ENCODE assay signal across 20 cellular contexts in the genomic region with DNA sequence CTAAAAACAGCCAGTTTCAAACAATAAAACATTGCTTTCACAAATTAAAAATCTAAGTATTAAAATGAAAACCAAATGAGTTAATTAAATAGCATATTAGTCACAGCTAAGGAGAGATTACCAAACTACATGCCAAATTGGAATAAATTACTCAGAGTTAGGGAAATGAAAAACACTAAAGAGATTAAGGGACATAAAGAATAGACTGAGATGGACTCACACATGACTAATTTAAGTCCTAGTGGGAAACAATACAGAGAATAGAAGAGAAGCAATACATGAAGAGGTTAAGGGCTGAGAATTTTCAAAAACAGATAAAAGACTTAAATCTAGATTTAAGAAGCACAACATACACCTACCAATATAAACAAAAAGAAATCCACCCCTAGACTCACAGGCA.
DNase-seq lines count a peak whose midpoint lies in the region; ATAC-seq and TF ChIP-seq lines count a peak whose summit lies in the region.
"Had no signal": no experiment of that assay in that cellular context is flagged by ENCODE, and none has a peak within 500 bp of the region (broad histone marks: within the 10 kb centered on the region; RNA-seq: fewer than 3 reads in every experiment).

No MANE protein-coding gene starts in this region.

- CTCF ChIA-PET in activated CD8-positive, alpha-beta T cell treated with anti-CD3 and anti-CD28 coated beads for 36 hours (lab: Charles Lee) = no interaction called here
- CTCF ChIA-PET in activated CD8-positive, alpha-beta T cell treated with anti-CD3 and anti-CD28 coated beads, Interleukin-2, amount 10 ng/mL, durations not matched to agents 7 days and 5 days (lab: Charles Lee) = interaction anchor here (0.9 kb wide), 1 partner anchor 16 kb away, joined by 3 read pairs; no protein-coding TSS in a partner anchor

- TF ChIP-seq CTCF in activated CD8-positive, alpha-beta T cell treated with anti-CD3 and anti-CD28 coated beads for 36 hours (IDR thresholded peaks at IDR 0.05) = no peak

- H3K27me3 ChIP-seq in right cardiac atrium (ENCODE audit: control insufficient read depth, insufficient read depth) = no peaks in the 10 kb centered on the region

- peaks cover 2% of the 10 kb centered on the region for H3K4me1 ChIP-seq in right cardiac atrium (ENCODE audit: control insufficient read depth, insufficient read depth, low read length)

- no peaks in the 10 kb centered on the region for H3K27me3 Mint-ChIP-seq in activated CD8-positive, alpha-beta T cell treated with anti-CD3 and anti-CD28 coated beads for 36 hours
- H3K27me3 Mint-ChIP-seq in activated CD8-positive, alpha-beta T cell treated with anti-CD3 and anti-CD28 coated beads, Interleukin-2, amount 10 ng/mL, durations not matched to agents 7 days and 5 days (ENCODE audit: low read depth) = no peaks in the 10 kb centered on the region
- H3K27me3 Mint-ChIP-seq in activated naive CD8-positive, alpha-beta T cell treated with anti-CD3 and anti-CD28 coated beads, Interleukin-2, amount 50 U/mL, for 24 hours = no peaks in the 10 kb centered on the region

- H3K4me3 Mint-ChIP-seq in activated CD8-positive, alpha-beta T cell treated with anti-CD3 and anti-CD28 coated beads for 36 hours = no peak overlapping the region
- no peak overlapping the region for H3K4me3 Mint-ChIP-seq in activated CD8-positive, alpha-beta T cell treated with anti-CD3 and anti-CD28 coated beads, Interleukin-2, amount 10 ng/mL, durations not matched to agents 7 days and 5 days
- H3K4me3 Mint-ChIP-seq in activated naive CD8-positive, alpha-beta T cell treated with anti-CD3 and anti-CD28 coated beads, Interleukin-2, amount 50 U/mL, for 24 hours = no peak overlapping the region
- peak overlapping the region; percentile 3 for H3K4me3 Mint-ChIP-seq in stimulated activated effector memory CD8-positive, alpha-beta T cell treated with anti-CD3 and anti-CD28 coated beads, Interleukin-12 subunit alpha, Interleukin-12 subunit beta, amount 100 ng/mL, for 72 hours
- H3K4me3 Mint-ChIP-seq: CD14-positive monocyte, HFFc6 had no signal

- intact Hi-C loops in activated CD8-positive, alpha-beta T cell treated with anti-CD3 and anti-CD28 coated beads for 36 hours (cut with micrococcal nuclease) = no loop called here
- intact Hi-C loops in right cardiac atrium (cut with DNase I) = no loop called here

- no peaks in the 10 kb centered on the region for H3K9me3 Mint-ChIP-seq in activated CD8-positive, alpha-beta T cell treated with anti-CD3 and anti-CD28 coated beads for 36 hours
- H3K9me3 Mint-ChIP-seq in activated CD8-positive, alpha-beta T cell treated with anti-CD3 and anti-CD28 coated beads, Interleukin-2, amount 10 ng/mL, durations not matched to agents 7 days and 5 days (ENCODE audit: insufficient read depth) = no peaks in the 10 kb centered on the region
- no peaks in the 10 kb centered on the region for H3K9me3 Mint-ChIP-seq in activated naive CD8-positive, alpha-beta T cell treated with anti-CD3 and anti-CD28 coated beads, Interleukin-2, amount 50 U/mL, for 24 hours
- no peaks in the 10 kb centered on the region for H3K9me3 Mint-ChIP-seq in stimulated activated effector memory CD8-positive, alpha-beta T cell treated with anti-CD3 and anti-CD28 coated beads, Interleukin-12 subunit alpha, Interleukin-12 subunit beta, amount 100 ng/mL, for 72 hours
- H3K9me3 Mint-ChIP-seq: HFFc6 had no signal

- no peaks in the 10 kb centered on the region for H3K36me3 Mint-ChIP-seq in activated CD8-positive, alpha-beta T cell treated with anti-CD3 and anti-CD28 coated beads for 36 hours (ENCODE audit: low read depth)
- H3K36me3 Mint-ChIP-seq in activated CD8-positive, alpha-beta T cell treated with anti-CD3 and anti-CD28 coated beads, Interleukin-2, amount 10 ng/mL, durations not matched to agents 7 days and 5 days (ENCODE audit: low read depth) = peaks cover 10% of the 10 kb centered on the region
- H3K36me3 Mint-ChIP-seq in activated naive CD8-positive, alpha-beta T cell treated with anti-CD3 and anti-CD28 coated beads, Interleukin-2, amount 50 U/mL, for 24 hours (ENCODE audit: low read depth) = peaks cover 6% of the 10 kb centered on the region
- H3K36me3 Mint-ChIP-seq in stimulated activated effector memory CD8-positive, alpha-beta T cell treated with anti-CD3 and anti-CD28 coated beads, Interleukin-12 subunit alpha, Interleukin-12 subunit beta, amount 100 ng/mL, for 72 hours = no peaks in the 10 kb centered on the region

- H3K27ac ChIP-seq in right cardiac atrium (ENCODE audit: low read length) = no peak overlapping the region
- H3K27ac ChIP-seq: KMS-11 had no signal

- POLR2A ChIA-PET in activated CD8-positive, alpha-beta T cell treated with anti-CD3 and anti-CD28 coated beads for 36 hours (lab: Charles Lee) = interaction anchor here (1.1 kb wide), 1 partner anchor 19 kb away, joined by 6 read pairs; no protein-coding TSS in a partner anchor
- POLR2A ChIA-PET in activated CD8-positive, alpha-beta T cell treated with anti-CD3 and anti-CD28 coated beads, Interleukin-2, amount 10 ng/mL, durations not matched to agents 7 days and 5 days (lab: Charles Lee) = no interaction called here

- H3K4me3 ChIP-seq in right cardiac atrium (ENCODE audit: low read length) = no peak overlapping the region

- H3K9me3 ChIP-seq in right cardiac atrium (ENCODE audit: control insufficient read depth, low read length) = no peaks in the 10 kb centered on the region

- peak overlapping the region; percentile 36 for H3K27ac Mint-ChIP-seq in activated CD8-positive, alpha-beta T cell treated with anti-CD3 and anti-CD28 coated beads for 36 hours
- H3K27ac Mint-ChIP-seq in activated CD8-positive, alpha-beta T cell treated with anti-CD3 and anti-CD28 coated beads, Interleukin-2, amount 10 ng/mL, durations not matched to agents 7 days and 5 days = no peak overlapping the region
- peak overlapping the region; percentile 35 for H3K27ac Mint-ChIP-seq in activated naive CD8-positive, alpha-beta T cell treated with anti-CD3 and anti-CD28 coated beads, Interleukin-2, amount 50 U/mL, for 24 hours
- H3K27ac Mint-ChIP-seq in stimulated activated effector memory CD8-positive, alpha-beta T cell treated with anti-CD3 and anti-CD28 coated beads, Interleukin-12 subunit alpha, Interleukin-12 subunit beta, amount 100 ng/mL, for 72 hours = peak overlapping the region; percentile 15
- H3K27ac Mint-ChIP-seq: HFFc6 had no signal

- peak; percentile 47 for ATAC-seq in activated CD8-positive, alpha-beta T cell treated with anti-CD3 and anti-CD28 coated beads for 36 hours
- no peak for ATAC-seq in activated CD8-positive, alpha-beta T cell treated with anti-CD3 and anti-CD28 coated beads, Interleukin-2, amount 10 ng/mL, durations not matched to agents 7 days and 5 days
- ATAC-seq in activated naive CD8-positive, alpha-beta T cell treated with anti-CD3 and anti-CD28 coated beads, Interleukin-2, amount 50 U/mL, for 24 hours = peak; percentile 68
- ATAC-seq in stimulated activated effector memory CD8-positive, alpha-beta T cell treated with anti-CD3 and anti-CD28 coated beads, Interleukin-12 subunit alpha, Interleukin-12 subunit beta, amount 100 ng/mL, for 72 hours = peak; percentile 79
- ATAC-seq in HG02610 (IDR thresholded peaks at IDR 0.05; ENCODE audit: unreplicated experiment) (no peak), right cardiac atrium (no peak)
- ATAC-seq: HepG2 had no signal

- peaks cover 29% of the 10 kb centered on the region for H3K4me1 Mint-ChIP-seq in activated CD8-positive, alpha-beta T cell treated with anti-CD3 and anti-CD28 coated beads for 36 hours (ENCODE audit: low read depth)
- peaks cover 32% of the 10 kb centered on the region for H3K4me1 Mint-ChIP-seq in activated CD8-positive, alpha-beta T cell treated with anti-CD3 and anti-CD28 coated beads, Interleukin-2, amount 10 ng/mL, durations not matched to agents 7 days and 5 days (ENCODE audit: low read depth)
- peaks cover 46% of the 10 kb centered on the region for H3K4me1 Mint-ChIP-seq in activated naive CD8-positive, alpha-beta T cell treated with anti-CD3 and anti-CD28 coated beads, Interleukin-2, amount 50 U/mL, for 24 hours
- H3K4me1 Mint-ChIP-seq in stimulated activated effector memory CD8-positive, alpha-beta T cell treated with anti-CD3 and anti-CD28 coated beads, Interleukin-12 subunit alpha, Interleukin-12 subunit beta, amount 100 ng/mL, for 72 hours = peaks cover 38% of the 10 kb centered on the region

- no peak for DNase-seq in activated CD8-positive, alpha-beta T cell treated with anti-CD3 and anti-CD28 coated beads for 36 hours
- DNase-seq in activated CD8-positive, alpha-beta T cell treated with anti-CD3 and anti-CD28 coated beads, Interleukin-2, amount 10 ng/mL, durations not matched to agents 7 days and 5 days = no peak
- peak; percentile 4 for DNase-seq in AG08395 (ENCODE audit: low spot score)
- DNase-seq in activated naive CD8-positive, alpha-beta T cell treated with anti-CD3 and anti-CD28 coated beads, Interleukin-2, amount 50 U/mL, for 24 hours = no peak
- DNase-seq in stimulated activated effector memory CD8-positive, alpha-beta T cell treated with anti-CD3 and anti-CD28 coated beads, Interleukin-12 subunit alpha, Interleukin-12 subunit beta, amount 100 ng/mL, for 72 hours (ENCODE audit: low spot score in 2 of 2) = no peak
- DNase-seq in right cardiac atrium = no peak
- no peak for DNase-seq in glomerular visceral epithelial cell (ENCODE audit: extremely low spot score)
- DNase-seq: COR-L47; DMS153; EL; HFFc6; NCI-H1105; NCI-H1694 treated with DMSO at 0.1 percent for 48 hours; NCI-H69; NK-92 treated with Interleukin-12 subunit alpha and Interleukin-12 subunit beta, amount 100 ng/mL, for 24 hours; OCI-M1 had no signal

Comparison
In these comparisons a context has a peak if more than half of its experiments do, and no peak if none do; other contexts are left out.
1. ATAC-seq: peak in activated CD8-positive, alpha-beta T cell treated with anti-CD3 and anti-CD28 coated beads for 36 hours (single experiment), activated naive CD8-positive, alpha-beta T cell treated with anti-CD3 and anti-CD28 coated beads, Interleukin-2, amount 50 U/mL, for 24 hours (single experiment) and stimulated activated effector memory CD8-positive, alpha-beta T cell treated with anti-CD3 and anti-CD28 coated beads, Interleukin-12 subunit alpha, Interleukin-12 subunit beta, amount 100 ng/mL, for 72 hours (single experiment); none in activated CD8-positive, alpha-beta T cell treated with anti-CD3 and anti-CD28 coated beads, Interleukin-2, amount 10 ng/mL, durations not matched to agents 7 days and 5 days (single experiment), HG02610 (single experiment) and right cardiac atrium (0 of 2).